ENCODE assay signal across 1 cellular context in genomic region chr6:125793280-125793679, GRCh38.
TF ChIP-seq lines count a peak whose summit lies in the region.

No MANE protein-coding gene starts in this region.

TF ChIP-seq in K562, 482 proteins besides CTCF, POLR2A, EP300 and RAD21:
- TF ChIP-seq EGR1 (conservative IDR thresholded peaks at IDR 0.05), result peak; percentile 40; the same call in 1 of the 2 replicates
- TF ChIP-seq ZNF165 (CRISPR knock-in tag; IDR thresholded peaks at IDR 0.05; ENCODE audit: borderline replicate concordance), result no peak
